ENCODE assay signal across 15 cellular contexts in genomic region chr1:188715566-188715965, GRCh38.
A peak's percentile ranks its signal among the peaks of the same experiment; 100 is the strongest.
DNase-seq lines count a peak whose midpoint lies in the region; ATAC-seq and TF ChIP-seq lines count a peak whose summit lies in the region.
"Had no signal": no experiment of that assay in that cellular context is flagged by ENCODE, and none has a peak within 500 bp of the region (broad histone marks: within the 10 kb centered on the region; RNA-seq: fewer than 3 reads in every experiment).

No MANE protein-coding gene starts in this region.

- no peaks in the 10 kb centered on the region for H4K20me1 ChIP-seq in PC-3 (ENCODE audit: low read length)

- 38 to 44% methylated on average over 1 of the region's 1 CpG for WGBS in body of pancreas, 2 donors

- H3K9me3 ChIP-seq in PC-3 (ENCODE audit: low read length) (no peaks in the 10 kb centered on the region), body of pancreas (no peaks in the 10 kb centered on the region)
- H3K9me3 ChIP-seq: sigmoid colon, uterus had no signal

- CTCF ChIA-PET in PC-3 (lab: Charles Lee), result no interaction called here

- H3K4me1 ChIP-seq in PC-3 (ENCODE audit: insufficient read depth, low read length), result peaks cover 15% of the 10 kb centered on the region
- no peaks in the 10 kb centered on the region for H3K4me1 ChIP-seq in body of pancreas
- H3K4me1 ChIP-seq: sigmoid colon, uterus had no signal

- H3F3A ChIP-seq in PC-3 (ENCODE audit: low read length, unreplicated experiment), result no peaks in the 10 kb centered on the region

- POLR2A ChIA-PET in PC-3 (lab: Charles Lee; ENCODE audit: unreplicated experiment), result no interaction called here

- no peak overlapping the region for H3K9ac ChIP-seq in PC-3 (ENCODE audit: low read length)

- peak; percentile 45 for TF ChIP-seq CTCF in PC-3 (conservative IDR thresholded peaks at IDR 0.05; ENCODE audit: low read depth, low read length)
- peak; percentile 10 for TF ChIP-seq CTCF in fibroblast of pulmonary artery (IDR thresholded peaks at IDR 0.05; ENCODE audit: low read length, missing control alignments)
- no peak for TF ChIP-seq CTCF in body of pancreas (IDR thresholded peaks at IDR 0.05)

- DNase-seq in ACHN (peak; percentile 35), HCEC 1CT (peak; percentile 37), PC-3 (peak; percentile 25), fibroblast of pulmonary artery (ENCODE audit: low read depth) (no peak), T1000 (lab: John Stamatoyannopoulos, UW) (no peak), body of pancreas (no peak)
- DNase-seq: hippocampal formation; NCI-H1436; sigmoid colon; stimulated activated naive B cell treated with anti-CD40 and anti-IgM and Interleukin-4, amounts not matched to agents 10 μg/mL and 1 μg/mL and 100 μg/mL, for 72 hours; uterus had no signal

- intact Hi-C loops in PC-3 (cut with micrococcal nuclease) (no loop called here), body of pancreas (cut with DNase I) (no loop called here)

- H3K9me2 ChIP-seq in PC-3 (replicated peaks; ENCODE audit: low read length), result no peaks in the 10 kb centered on the region

- H3K27ac ChIP-seq in PC-3 (ENCODE audit: low read length) (no peak overlapping the region), body of pancreas (no peak overlapping the region)
- H3K27ac ChIP-seq: sigmoid colon, uterus had no signal

- H3K4me3 ChIP-seq in PC-3 (ENCODE audit: low read length) (no peak overlapping the region), fibroblast of pulmonary artery (replicated peaks; ENCODE audit: low read depth, low read length) (no peak overlapping the region), body of pancreas (no peak overlapping the region)
- H3K4me3 ChIP-seq: sigmoid colon, uterus had no signal

- ATAC-seq in PC-3 (no peak), GM18520 (IDR thresholded peaks at IDR 0.05; ENCODE audit: unreplicated experiment) (no peak), HG03139 (IDR thresholded peaks at IDR 0.05; ENCODE audit: unreplicated experiment) (no peak), body of pancreas (no peak)
- ATAC-seq: esophagus mucosa; natural killer cell treated with Interleukin-12 subunit alpha and Interleukin-12 subunit beta and Interleukin-15 and Interleukin-18, amount 100 ng/mL, for 72 hours; stimulated activated naive B cell treated with anti-CD40 and anti-IgM and Interleukin-4, amounts not matched to agents 10 μg/mL and 1 μg/mL and 100 μg/mL, for 72 hours had no signal

- TF ChIP-seq POLR2A in body of pancreas (IDR thresholded peaks at IDR 0.05), result no peak

- no peaks in the 10 kb centered on the region for H3K36me3 ChIP-seq in PC-3 (ENCODE audit: low read depth, low read length)
- no peaks in the 10 kb centered on the region for H3K36me3 ChIP-seq in body of pancreas (replicated peaks in 1 of 2; ENCODE audit: insufficient read depth in 1 of 2, low read depth in 2 of 2)
- H3K36me3 ChIP-seq: sigmoid colon, uterus had no signal

- H2AFZ ChIP-seq in PC-3 (ENCODE audit: low read length), result no peak overlapping the region

- no peak overlapping the region for H3K4me2 ChIP-seq in PC-3 (ENCODE audit: low read length)

- no TSS peak for BruUV-seq in PC-3 (replicated peaks; lab: Mats Ljungman, UMichigan)

- no peaks in the 10 kb centered on the region for H3K79me2 ChIP-seq in PC-3 (ENCODE audit: low read length)

- in situ Hi-C loops in ACHN (cut with HindIII; ENCODE audit: low pct_ligation_motif_present, low pct_unique_long_range_greater_than_20kb, low sequenced_read_pairs), result no loop called here

- H3K27me3 ChIP-seq in PC-3 (ENCODE audit: low read length) (no peaks in the 10 kb centered on the region), body of pancreas (no peaks in the 10 kb centered on the region)
- H3K27me3 ChIP-seq: sigmoid colon, uterus had no signal

Comparison
In these comparisons a context has a peak if more than half of its experiments do, and no peak if none do; other contexts are left out.
1. DNase-seq: peak in ACHN (single experiment), HCEC 1CT (single experiment) and PC-3 (single experiment); none in fibroblast of pulmonary artery (single experiment), T1000 (single experiment) and body of pancreas (0 of 4).
2. CTCF ChIP-seq: peak in PC-3 (single experiment) and fibroblast of pulmonary artery (single experiment); none in body of pancreas (0 of 7).